Comparison of ENCODE assay signal across 21 cellular contexts in the genomic region with DNA sequence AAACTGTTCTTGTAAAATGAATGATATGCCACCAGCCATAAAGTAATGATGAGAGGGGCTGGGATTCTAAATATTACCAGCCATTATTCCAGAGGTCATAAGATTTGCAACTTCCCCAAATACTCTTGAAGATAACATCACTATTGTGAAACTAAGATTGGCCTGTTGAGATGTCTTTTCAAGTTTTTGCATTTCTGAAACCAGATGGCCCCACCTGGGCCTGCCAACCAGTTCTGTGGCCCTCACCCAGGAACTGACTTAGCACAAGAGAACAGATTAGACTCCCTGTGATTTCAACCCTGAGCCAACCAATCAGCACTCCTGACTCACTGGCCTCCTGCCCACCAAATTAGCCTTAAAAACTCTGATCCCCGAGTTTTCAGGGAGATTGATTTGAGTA. TPM values are rescaled to one million over a fixed set of nuclear protein-coding genes. Genes with fewer than 3 reads are reported as not detected.
DNase-seq lines count a peak whose midpoint lies in the region; ATAC-seq and TF ChIP-seq lines count a peak whose summit lies in the region.
"Had no signal": no experiment of that assay in that cellular context is flagged by ENCODE, and none has a peak within 500 bp of the region (broad histone marks: within the 10 kb centered on the region; RNA-seq: fewer than 3 reads in every experiment).

No MANE protein-coding gene starts in this region.

- H3K4me3 ChIP-seq in fibroblast of the aortic adventitia (ENCODE audit: low read depth, low read length) = no peak overlapping the region
- H3K4me3 ChIP-seq: SJSA1 had no signal

- TF ChIP-seq CTCF in fibroblast of the aortic adventitia (IDR thresholded peaks at IDR 0.05; ENCODE audit: insufficient read depth, low read length) = no peak

- DNase-seq in DMS 273 (lab: John Stamatoyannopoulos, UW; ENCODE audit: unreplicated experiment) (peak; percentile 15), DMS 273 treated with DMSO at 0.1 percent for 48 hours (lab: John Stamatoyannopoulos, UW) (no peak), NCI-H446 treated with DMSO at 0.1 percent for 48 hours (lab: John Stamatoyannopoulos, UW) (peak; percentile 51), fibroblast of the aortic adventitia (ENCODE audit: low read depth) (peak; percentile 42), NCI-H1694 (lab: John Stamatoyannopoulos, UW) (no peak), amniotic stem cell (lab: John Stamatoyannopoulos, UW) (no peak)
- DNase-seq in activated effector memory CD4-positive, alpha-beta T cell treated with Interleukin-2 at 50 U/mL for 16 hours = no peak
- DNase-seq: Caco-2; CD8-positive, alpha-beta T cell; DMS79 treated with DMSO at 0.1 percent for 48 hours; GF-D8; MV-4-11; NCI-H1105 treated with DMSO at 0.1 percent for 48 hours; NCI-H146; NCI-H2029; NCI-H510A; NCI-H69; PC-3 had no signal

- ATAC-seq in HG03025 (IDR thresholded peaks at IDR 0.05; ENCODE audit: low FRiP score, unreplicated experiment) = peak; percentile 61
- ATAC-seq: CD8-positive, alpha-beta T cell; PC-3; Right ventricle myocardium inferior had no signal

RNA-seq across cellular contexts. Expression of gene SLC35G1, which starts 41.1 kb away (rescaled TPM):
- 3.8 and 6.2 TPM in 2 replicates for total RNA-seq in fibroblast of the aortic adventitia (ENCODE audit: low replicate concordance)

Comparison
In these comparisons a context has a peak if more than half of its experiments do, and no peak if none do; other contexts are left out.
1. DNase-seq: peak in DMS 273 (single experiment), NCI-H446 treated with DMSO at 0.1 percent for 48 hours (single experiment) and fibroblast of the aortic adventitia (single experiment); none in DMS 273 treated with DMSO at 0.1 percent for 48 hours (single experiment), activated effector memory CD4-positive, alpha-beta T cell treated with Interleukin-2 at 50 U/mL for 16 hours (single experiment), NCI-H1694 (single experiment) and amniotic stem cell (single experiment).